Comparison of ENCODE assay signal across 10 cellular contexts in genomic region chr16:57003439-57004386, GRCh38.
DNase-seq lines count a peak whose midpoint lies in the region; ATAC-seq and TF ChIP-seq lines count a peak whose summit lies in the region.
"Had no signal": no experiment of that assay in that cellular context is flagged by ENCODE, and none has a peak within 500 bp of the region (broad histone marks: within the 10 kb centered on the region; RNA-seq: fewer than 3 reads in every experiment).

No MANE protein-coding gene starts in this region.

- peak overlapping the region; percentile 55 to 59 for H3K4me3 Mint-ChIP-seq in stimulated activated naive CD8-positive, alpha-beta T cell treated with anti-CD3 and anti-CD28 coated beads, Interleukin-15, amount 100 ng/mL, for 72 hours

- peak; percentile 42 for DNase-seq in activated effector memory CD4-positive, alpha-beta T cell treated with anti-CD3 and anti-CD28 coated beads, Interleukin-2, amount 50 U/mL, for 16 hours
- no peak for DNase-seq in activated effector memory CD4-positive, alpha-beta T cell treated with Interleukin-2 at 50 U/mL for 16 hours
- peak; percentile 31 for DNase-seq in OCI-M2 (lab: John Stamatoyannopoulos, UW; ENCODE audit: unreplicated experiment)
- peak; percentile 6 to 20 for DNase-seq in erythroblast (lab: John Stamatoyannopoulos, UW)
- DNase-seq in stimulated activated naive CD8-positive, alpha-beta T cell treated with anti-CD3 and anti-CD28 coated beads, Interleukin-15, amount 100 ng/mL, for 72 hours, result no peak
- no peak for DNase-seq in NCI-H1048 (lab: John Stamatoyannopoulos, UW)
- DNase-seq in NOMO-1 treated with dmso at 0.1 percent for 144 hours (lab: John Stamatoyannopoulos, UW; ENCODE audit: unreplicated experiment), result no peak
- no peak for DNase-seq in stimulated activated CD4-positive, alpha-beta T cell treated with anti-CD3 and anti-CD28 coated beads, Interleukin-4, amount 100 ng/mL, for 24 hours
- DNase-seq: MG63, NCI-H446 treated with DMSO at 0.1 percent for 48 hours had no signal

- H3K4me1 Mint-ChIP-seq in stimulated activated naive CD8-positive, alpha-beta T cell treated with anti-CD3 and anti-CD28 coated beads, Interleukin-15, amount 100 ng/mL, for 72 hours, result peaks cover 91% of the 10 kb centered on the region

- no peak for ATAC-seq in stimulated activated naive CD8-positive, alpha-beta T cell treated with anti-CD3 and anti-CD28 coated beads, Interleukin-15, amount 100 ng/mL, for 72 hours

- peak overlapping the region; percentile 74 to 78 for H3K27ac Mint-ChIP-seq in stimulated activated naive CD8-positive, alpha-beta T cell treated with anti-CD3 and anti-CD28 coated beads, Interleukin-15, amount 100 ng/mL, for 72 hours

- peaks cover 0 to 5% of the 10 kb centered on the region in 2 donors for H3K9me3 Mint-ChIP-seq in stimulated activated naive CD8-positive, alpha-beta T cell treated with anti-CD3 and anti-CD28 coated beads, Interleukin-15, amount 100 ng/mL, for 72 hours

- TF ChIP-seq POLR2A in erythroblast (IDR thresholded peaks at IDR 0.05; ENCODE audit: low read length), result no peak

- H3K27me3 Mint-ChIP-seq in stimulated activated naive CD8-positive, alpha-beta T cell treated with anti-CD3 and anti-CD28 coated beads, Interleukin-15, amount 100 ng/mL, for 72 hours, result no peaks in the 10 kb centered on the region

Comparison
In these comparisons a context has a peak if more than half of its experiments do, and no peak if none do; other contexts are left out.
1. DNase-seq: peak in activated effector memory CD4-positive, alpha-beta T cell treated with anti-CD3 and anti-CD28 coated beads, Interleukin-2, amount 50 U/mL, for 16 hours (single experiment), OCI-M2 (single experiment) and erythroblast (2 of 2); none in activated effector memory CD4-positive, alpha-beta T cell treated with Interleukin-2 at 50 U/mL for 16 hours (single experiment), stimulated activated naive CD8-positive, alpha-beta T cell treated with anti-CD3 and anti-CD28 coated beads, Interleukin-15, amount 100 ng/mL, for 72 hours (0 of 2), NCI-H1048 (single experiment), NOMO-1 treated with dmso at 0.1 percent for 144 hours (single experiment) and stimulated activated CD4-positive, alpha-beta T cell treated with anti-CD3 and anti-CD28 coated beads, Interleukin-4, amount 100 ng/mL, for 24 hours (single experiment).